8 cellular contexts compared by ENCODE assay signal in the genomic region with DNA sequence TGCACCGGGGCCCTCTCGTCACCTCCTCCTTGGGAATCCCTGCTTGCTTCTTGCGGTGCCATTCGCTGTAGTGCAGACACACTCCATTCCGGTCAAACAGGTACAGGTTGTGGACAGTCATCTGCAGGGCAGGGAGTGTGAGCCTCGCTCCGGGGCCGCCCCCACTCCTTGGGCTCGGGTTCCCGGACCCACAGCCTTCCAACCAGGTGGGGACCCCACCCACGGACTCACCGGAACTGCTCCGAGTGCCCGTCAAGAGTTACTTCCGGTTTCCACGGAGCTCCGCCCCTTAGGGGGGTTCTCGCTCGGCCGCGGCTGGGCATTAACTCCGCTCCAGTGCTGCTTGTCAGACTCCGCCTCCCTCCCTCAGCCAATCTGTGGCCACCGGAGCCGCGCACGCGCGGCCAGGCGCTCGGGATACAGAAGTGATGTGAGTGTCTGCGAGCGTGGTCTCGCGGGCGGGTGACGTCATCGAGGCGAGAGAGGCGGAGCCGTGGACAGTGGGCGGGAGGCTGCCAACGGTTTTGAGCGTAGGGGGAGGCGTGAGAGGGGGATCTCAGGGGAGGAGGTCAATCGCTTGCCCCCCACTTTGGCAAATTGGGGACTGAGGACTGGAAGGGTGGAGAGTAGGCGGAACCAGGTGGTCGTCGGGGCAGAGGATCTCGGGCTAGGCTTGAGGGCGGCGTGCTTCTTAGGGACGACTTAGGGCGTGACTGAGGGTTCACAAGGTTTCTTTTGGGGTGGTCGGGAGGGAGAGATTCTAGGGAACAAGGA. TPM values are rescaled to one million over a fixed set of nuclear protein-coding genes. Genes with fewer than 3 reads are reported as not detected.
DNase-seq lines count a peak whose midpoint lies in the region; ATAC-seq and TF ChIP-seq lines count a peak whose summit lies in the region.

A gene with protein sequence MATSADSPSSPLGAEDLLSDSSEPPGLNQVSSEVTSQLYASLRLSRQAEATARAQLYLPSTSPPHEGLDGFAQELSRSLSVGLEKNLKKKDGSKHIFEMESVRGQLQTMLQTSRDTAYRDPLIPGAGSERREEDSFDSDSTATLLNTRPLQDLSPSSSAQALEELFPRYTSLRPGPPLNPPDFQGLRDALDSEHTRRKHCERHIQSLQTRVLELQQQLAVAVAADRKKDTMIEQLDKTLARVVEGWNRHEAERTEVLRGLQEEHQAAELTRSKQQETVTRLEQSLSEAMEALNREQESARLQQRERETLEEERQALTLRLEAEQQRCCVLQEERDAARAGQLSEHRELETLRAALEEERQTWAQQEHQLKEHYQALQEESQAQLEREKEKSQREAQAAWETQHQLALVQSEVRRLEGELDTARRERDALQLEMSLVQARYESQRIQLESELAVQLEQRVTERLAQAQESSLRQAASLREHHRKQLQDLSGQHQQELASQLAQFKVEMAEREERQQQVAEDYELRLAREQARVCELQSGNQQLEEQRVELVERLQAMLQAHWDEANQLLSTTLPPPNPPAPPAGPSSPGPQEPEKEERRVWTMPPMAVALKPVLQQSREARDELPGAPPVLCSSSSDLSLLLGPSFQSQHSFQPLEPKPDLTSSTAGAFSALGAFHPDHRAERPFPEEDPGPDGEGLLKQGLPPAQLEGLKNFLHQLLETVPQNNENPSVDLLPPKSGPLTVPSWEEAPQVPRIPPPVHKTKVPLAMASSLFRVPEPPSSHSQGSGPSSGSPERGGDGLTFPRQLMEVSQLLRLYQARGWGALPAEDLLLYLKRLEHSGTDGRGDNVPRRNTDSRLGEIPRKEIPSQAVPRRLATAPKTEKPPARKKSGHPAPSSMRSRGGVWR (plus strand): TSS at position 498 of the 774 bp plus-strand sequence. CDS start 874 bp downstream, outside the sequence.
A gene with protein sequence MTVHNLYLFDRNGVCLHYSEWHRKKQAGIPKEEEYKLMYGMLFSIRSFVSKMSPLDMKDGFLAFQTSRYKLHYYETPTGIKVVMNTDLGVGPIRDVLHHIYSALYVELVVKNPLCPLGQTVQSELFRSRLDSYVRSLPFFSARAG (minus strand): TSS at position 238 of the 774 bp plus-strand sequence. CDS start 117 bp downstream, at position 121.

- peak; percentile 100 for DNase-seq in GM06990 (ENCODE audit: extremely low read depth, insufficient read length)
- peak; percentile 94 for DNase-seq in NCI-H1092 (lab: John Stamatoyannopoulos, UW)
- peak; percentile 100 for DNase-seq in germinal center (ENCODE audit: low spot score)
- DNase-seq in occipital lobe (lab: John Stamatoyannopoulos, UW), result peak; percentile 100

- H3K36me3 Mint-ChIP-seq in activated naive CD4-positive, alpha-beta T cell treated with anti-CD3 and anti-CD28 coated beads, Interleukin-2, amount 50 U/mL, for 24 hours, result peaks cover 2% of the 10 kb centered on the region

- ATAC-seq in HG02588 (IDR thresholded peaks at IDR 0.05; ENCODE audit: unreplicated experiment), result peak; percentile 89
- ATAC-seq in SK-N-SH treated with all-trans-retinoic acid at 6 μM for 48 hours, result peak; percentile 88

- H3K27me3 Mint-ChIP-seq in activated naive CD4-positive, alpha-beta T cell treated with anti-CD3 and anti-CD28 coated beads, Interleukin-2, amount 50 U/mL, for 24 hours, result no peaks in the 10 kb centered on the region

- peaks cover 53% of the 10 kb centered on the region for H3K4me1 Mint-ChIP-seq in activated naive CD4-positive, alpha-beta T cell treated with anti-CD3 and anti-CD28 coated beads, Interleukin-2, amount 50 U/mL, for 24 hours

- TF ChIP-seq CTCF in GM06990 (IDR thresholded peaks at IDR 0.05; ENCODE audit: insufficient read depth, low read length, poor library complexity, severe bottlenecking), result no peak

- no peaks in the 10 kb centered on the region for H3K27me3 ChIP-seq in GM06990 (replicated peaks; ENCODE audit: control insufficient read depth, insufficient read depth, low read length)

- H3K36me3 ChIP-seq in GM06990 (ENCODE audit: control insufficient read depth, insufficient read depth, low read length), result peaks cover 3% of the 10 kb centered on the region

- H3K9me3 Mint-ChIP-seq in activated naive CD4-positive, alpha-beta T cell treated with anti-CD3 and anti-CD28 coated beads, Interleukin-2, amount 50 U/mL, for 24 hours, result no peaks in the 10 kb centered on the region

- H3K4me3 Mint-ChIP-seq in activated naive CD4-positive, alpha-beta T cell treated with anti-CD3 and anti-CD28 coated beads, Interleukin-2, amount 50 U/mL, for 24 hours, result peak within 1 kb of the TSS; percentile 97

- H3K27ac Mint-ChIP-seq in activated naive CD4-positive, alpha-beta T cell treated with anti-CD3 and anti-CD28 coated beads, Interleukin-2, amount 50 U/mL, for 24 hours, result peak within 1 kb of the TSS; percentile 98

- peak within 1 kb of the TSS; percentile 96 for H3K4me3 ChIP-seq in GM06990 (replicated peaks; ENCODE audit: low read depth, low read length)

- H3K27ac ChIP-seq in temporal lobe (ENCODE audit: low read depth, low read length), result peak within 1 kb of the TSS; percentile 48

TF ChIP-seq in SK-N-SH treated with all-trans-retinoic acid at 6 μM for 48 hours, 23 proteins besides CTCF, POLR2A, EP300 and RAD21 (continues in another document):
- TF ChIP-seq CSDC2 (CRISPR knock-in tag; IDR thresholded peaks at IDR 0.05) (no peak), ISL1 (CRISPR knock-in tag; IDR thresholded peaks at IDR 0.05) (no peak), ZNF70 (CRISPR knock-in tag; IDR thresholded peaks at IDR 0.05) (peak; percentile 52; the same call in 1 of the 2 replicates), ZFP30 (CRISPR knock-in tag; IDR thresholded peaks at IDR 0.05) (peak; percentile 57; the same call in 1 of the 2 replicates), ZNF8 (CRISPR knock-in tag; IDR thresholded peaks at IDR 0.05) (no peak), PPARA (CRISPR knock-in tag; IDR thresholded peaks at IDR 0.05; ENCODE audit: borderline replicate concordance) (peak; percentile 93), SNAI2 (CRISPR knock-in tag; IDR thresholded peaks at IDR 0.05) (no peak; the same call in 1 of the 2 replicates), ZNF565 (CRISPR knock-in tag; conservative IDR thresholded peaks at IDR 0.05; ENCODE audit: low read depth) (peak; percentile 86; the same call in 1 of the 2 replicates), ESRRG (CRISPR knock-in tag; IDR thresholded peaks at IDR 0.05) (no peak), ZFP3 (CRISPR knock-in tag; IDR thresholded peaks at IDR 0.05) (0 out of 2 replicates have a peak, but pooled peaks have one; percentile 23), RARB (CRISPR knock-in tag; IDR thresholded peaks at IDR 0.05) (no peak), TCF4 (CRISPR knock-in tag; IDR thresholded peaks at IDR 0.05; ENCODE audit: borderline replicate concordance) (no peak), GLIS3 (CRISPR knock-in tag; IDR thresholded peaks at IDR 0.05) (no peak), BACH2 (CRISPR knock-in tag; IDR thresholded peaks at IDR 0.05; ENCODE audit: borderline replicate concordance) (no peak; the same call in 1 of the 2 replicates)
- TF ChIP-seq, protein P1, sequence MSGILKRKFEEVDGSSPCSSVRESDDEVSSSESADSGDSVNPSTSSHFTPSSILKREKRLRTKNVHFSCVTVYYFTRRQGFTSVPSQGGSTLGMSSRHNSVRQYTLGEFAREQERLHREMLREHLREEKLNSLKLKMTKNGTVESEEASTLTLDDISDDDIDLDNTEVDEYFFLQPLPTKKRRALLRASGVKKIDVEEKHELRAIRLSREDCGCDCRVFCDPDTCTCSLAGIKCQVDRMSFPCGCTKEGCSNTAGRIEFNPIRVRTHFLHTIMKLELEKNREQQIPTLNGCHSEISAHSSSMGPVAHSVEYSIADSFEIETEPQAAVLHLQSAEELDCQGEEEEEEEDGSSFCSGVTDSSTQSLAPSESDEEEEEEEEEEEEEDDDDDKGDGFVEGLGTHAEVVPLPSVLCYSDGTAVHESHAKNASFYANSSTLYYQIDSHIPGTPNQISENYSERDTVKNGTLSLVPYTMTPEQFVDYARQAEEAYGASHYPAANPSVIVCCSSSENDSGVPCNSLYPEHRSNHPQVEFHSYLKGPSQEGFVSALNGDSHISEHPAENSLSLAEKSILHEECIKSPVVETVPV (CRISPR knock-in tag; IDR thresholded peaks at IDR 0.05), result no peak
- TF ChIP-seq, protein P2, sequence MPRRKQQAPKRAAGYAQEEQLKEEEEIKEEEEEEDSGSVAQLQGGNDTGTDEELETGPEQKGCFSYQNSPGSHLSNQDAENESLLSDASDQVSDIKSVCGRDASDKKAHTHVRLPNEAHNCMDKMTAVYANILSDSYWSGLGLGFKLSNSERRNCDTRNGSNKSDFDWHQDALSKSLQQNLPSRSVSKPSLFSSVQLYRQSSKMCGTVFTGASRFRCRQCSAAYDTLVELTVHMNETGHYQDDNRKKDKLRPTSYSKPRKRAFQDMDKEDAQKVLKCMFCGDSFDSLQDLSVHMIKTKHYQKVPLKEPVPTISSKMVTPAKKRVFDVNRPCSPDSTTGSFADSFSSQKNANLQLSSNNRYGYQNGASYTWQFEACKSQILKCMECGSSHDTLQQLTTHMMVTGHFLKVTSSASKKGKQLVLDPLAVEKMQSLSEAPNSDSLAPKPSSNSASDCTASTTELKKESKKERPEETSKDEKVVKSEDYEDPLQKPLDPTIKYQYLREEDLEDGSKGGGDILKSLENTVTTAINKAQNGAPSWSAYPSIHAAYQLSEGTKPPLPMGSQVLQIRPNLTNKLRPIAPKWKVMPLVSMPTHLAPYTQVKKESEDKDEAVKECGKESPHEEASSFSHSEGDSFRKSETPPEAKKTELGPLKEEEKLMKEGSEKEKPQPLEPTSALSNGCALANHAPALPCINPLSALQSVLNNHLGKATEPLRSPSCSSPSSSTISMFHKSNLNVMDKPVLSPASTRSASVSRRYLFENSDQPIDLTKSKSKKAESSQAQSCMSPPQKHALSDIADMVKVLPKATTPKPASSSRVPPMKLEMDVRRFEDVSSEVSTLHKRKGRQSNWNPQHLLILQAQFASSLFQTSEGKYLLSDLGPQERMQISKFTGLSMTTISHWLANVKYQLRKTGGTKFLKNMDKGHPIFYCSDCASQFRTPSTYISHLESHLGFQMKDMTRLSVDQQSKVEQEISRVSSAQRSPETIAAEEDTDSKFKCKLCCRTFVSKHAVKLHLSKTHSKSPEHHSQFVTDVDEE (CRISPR knock-in tag; IDR thresholded peaks at IDR 0.05), result peak; percentile 70; the same call in 1 of the 2 replicates

RNA-seq across cellular contexts. Expression of the first gene that starts in this region (rescaled TPM):
- total RNA-seq in occipital lobe (23.4 TPM), temporal lobe (17.5 TPM)

RNA-seq across cellular contexts. Expression of the second gene that starts in this region (rescaled TPM):
- total RNA-seq in occipital lobe (22.3 TPM), temporal lobe (25.1 TPM)

Comparison
In these comparisons a context has a peak if more than half of its experiments do, and no peak if none do; other contexts are left out.
1. Peak in every context shown above with its lines: DNase-seq, ATAC-seq, H3K4me3 ChIP-seq and H3K27ac ChIP-seq.